Comparison of ENCODE assay signal across 20 cellular contexts in the genomic region with DNA sequence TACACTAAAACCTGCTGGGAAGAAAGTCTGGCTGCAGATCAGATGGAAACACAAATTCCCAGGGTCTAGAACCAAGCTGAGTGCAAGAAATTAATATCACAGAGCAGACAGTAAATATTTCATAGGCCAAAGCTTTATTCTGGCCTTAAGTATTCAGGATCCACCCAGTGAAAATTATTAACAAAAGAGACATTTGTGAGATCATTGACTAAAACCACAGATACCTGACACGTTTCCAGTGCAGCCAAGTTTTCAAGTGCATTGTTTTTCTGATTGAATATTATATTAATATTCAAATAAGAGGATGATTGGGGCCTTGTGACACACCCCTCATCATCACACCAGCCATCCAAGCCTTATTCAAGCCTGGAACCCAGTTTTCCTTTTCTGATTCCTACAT. TPM values are rescaled to one million over a fixed set of nuclear protein-coding genes. Genes with fewer than 3 reads are reported as not detected.
DNase-seq lines count a peak whose midpoint lies in the region; ATAC-seq, FAIRE-seq and TF ChIP-seq lines count a peak whose summit lies in the region.
"Had no signal": no experiment of that assay in that cellular context is flagged by ENCODE, and none has a peak within 500 bp of the region (broad histone marks: within the 10 kb centered on the region; RNA-seq: fewer than 3 reads in every experiment).

No MANE protein-coding gene starts in this region.

- no peaks in the 10 kb centered on the region for H3K36me3 ChIP-seq in GM12878 (ENCODE audit: control insufficient read depth in 2 of 2, insufficient read depth in 2 of 2, low read length in 1 of 2)
- H3K36me3 ChIP-seq in subcutaneous abdominal adipose tissue (ENCODE audit: control insufficient read depth in 5 of 5, insufficient read depth in 5 of 5, low read length in 5 of 5), result no peaks in the 10 kb centered on the region
- H3K36me3 ChIP-seq: upper lobe of right lung had no signal

- H3K27ac ChIP-seq in GM12878 (ENCODE audit: control insufficient read depth, insufficient read depth) (no peak overlapping the region), subcutaneous abdominal adipose tissue (ENCODE audit: low read depth, low read length) (peak overlapping the region; percentile 18)
- H3K27ac ChIP-seq: dorsolateral prefrontal cortex, RWPE1, upper lobe of right lung had no signal

- H3K4me2 ChIP-seq in GM12878 (ENCODE audit: control insufficient read depth, insufficient read depth), result no peak overlapping the region

- peaks cover 3% of the 10 kb centered on the region; the same call in 1 of the 2 replicates for H3K79me2 ChIP-seq in GM12878 (ENCODE audit: control insufficient read depth, insufficient read depth, low read length)

- peaks cover 7% of the 10 kb centered on the region; the same call in 1 of the 2 replicates for H3K4me1 ChIP-seq in GM12878 (ENCODE audit: control insufficient read depth, insufficient read depth, low read length)
- H3K4me1 ChIP-seq in subcutaneous abdominal adipose tissue (ENCODE audit: control insufficient read depth in 5 of 5, insufficient read depth in 5 of 5, low read length in 5 of 5), result peaks cover 0 to 25% (median 0%) of the 10 kb centered on the region in 5 donors
- H3K4me1 ChIP-seq: upper lobe of right lung had no signal

- no peak overlapping the region for H3K9ac ChIP-seq in GM12878 (ENCODE audit: control insufficient read depth, insufficient read depth, low read length)
- H3K9ac ChIP-seq in subcutaneous abdominal adipose tissue (ENCODE audit: low read length in 5 of 5), result no peak overlapping the region

- intact Hi-C loops in GM12878 (cut with micrococcal nuclease; ENCODE audit: unreplicated experiment), result no loop called here

- H3K4me3 ChIP-seq in GM12878, result no peak overlapping the region
- no peak overlapping the region for H3K4me3 ChIP-seq in subcutaneous abdominal adipose tissue (ENCODE audit: low read depth in 1 of 5, low read length in 5 of 5)
- H3K4me3 ChIP-seq: dorsolateral prefrontal cortex, upper lobe of right lung had no signal

- H2AFZ ChIP-seq in GM12878 (ENCODE audit: control insufficient read depth, low read depth, low read length), result no peak overlapping the region

- no peak for TF ChIP-seq CTCF in GM12878 (IDR thresholded peaks at IDR 0.05 in 2 of 3, conservative IDR thresholded peaks at IDR 0.05 in 1 of 3; ENCODE audit: control insufficient read depth in 2 of 3, extremely low read depth in 1 of 3, insufficient read depth in 1 of 3, low read depth in 3 of 3, low read length in 3 of 3)

- no peak for FAIRE-seq in GM12878 (lab: Jason Lieb, UNC)

- peak; percentile 59 for ATAC-seq in GM21381 (IDR thresholded peaks at IDR 0.05; ENCODE audit: unreplicated experiment)
- ATAC-seq in HG03108 (IDR thresholded peaks at IDR 0.05; ENCODE audit: unreplicated experiment), result peak; percentile 63
- ATAC-seq in GM12878, result peak; percentile 49
- no peak for ATAC-seq in GM21723 (IDR thresholded peaks at IDR 0.05; ENCODE audit: unreplicated experiment)
- ATAC-seq: upper lobe of right lung had no signal

- TF ChIP-seq EP300 in GM12878 (IDR thresholded peaks at IDR 0.05; ENCODE audit: borderline replicate concordance in 1 of 2, control insufficient read depth in 1 of 2, low read depth in 2 of 2, low read length in 2 of 2), result no peak

- no peak for TF ChIP-seq RAD21 in GM12878 (IDR thresholded peaks at IDR 0.05; ENCODE audit: insufficient read depth, low read depth, low read length)

- RAD21 ChIA-PET in GM12878 (lab: Charles Lee; ENCODE audit: unreplicated experiment), result interaction anchor here (1.2 kb wide), 1 partner anchor 10 kb away, joined by 4 read pairs; a partner anchor contains a TSS

- TF ChIP-seq POLR2A in GM12878 (IDR thresholded peaks at IDR 0.05; ENCODE audit: low read depth, low read length), result no peak

- BruUV-seq in GM12878 (replicated peaks; lab: Mats Ljungman, UMichigan), result no TSS peak

- H3K9me3 ChIP-seq in GM12878 (replicated peaks; ENCODE audit: control insufficient read depth, insufficient read depth, low read length), result no peaks in the 10 kb centered on the region
- H3K9me3 ChIP-seq in subcutaneous abdominal adipose tissue (ENCODE audit: control insufficient read depth in 5 of 5, low read length in 5 of 5), result no peaks in the 10 kb centered on the region
- H3K9me3 ChIP-seq: upper lobe of right lung had no signal

- no peaks in the 10 kb centered on the region for H3K27me3 ChIP-seq in GM12878 (replicated peaks in 1 of 2; ENCODE audit: control insufficient read depth in 2 of 2, insufficient read depth in 2 of 2, low read length in 1 of 2)
- H3K27me3 ChIP-seq in subcutaneous abdominal adipose tissue (ENCODE audit: control insufficient read depth in 5 of 5, insufficient read depth in 4 of 5, low read length in 5 of 5), result no peaks in the 10 kb centered on the region
- H3K27me3 ChIP-seq: dorsolateral prefrontal cortex, upper lobe of right lung had no signal

- in situ Hi-C loops in GM12878 (cut with MboI), result loop anchor here (25.0 kb wide), 1 partner anchor 751 kb away; a partner anchor contains a TSS

- DNase-seq in GM12878 (ENCODE audit: low read depth, low spot score), result no peak
- no peak for DNase-seq in DMS153 (lab: John Stamatoyannopoulos, UW)
- DNase-seq in activated T-cell treated with anti-CD3 and anti-CD28 coated beads, Interleukin-2, amount 50 U/mL, for 1 hour, result no peak
- DNase-seq: activated naive CD4-positive, alpha-beta T cell treated with anti-CD3 and anti-CD28 coated beads, Interleukin-2, amount 50 U/mL, for 16 hours; activated T-cell treated with anti-CD3 and anti-CD28 coated beads, Interleukin-2, amount 50 U/mL, for 48 hours; anterior cingulate cortex; Calu3; dorsolateral prefrontal cortex; hypothalamus; islet precursor cell; NCI-H1436 treated with DMSO at 0.1 percent for 48 hours; NCI-H2171; NCI-H526; stimulated activated CD4-positive, alpha-beta T cell treated with anti-CD3 and anti-CD28 coated beads, Interleukin-12 subunit alpha, Interleukin-12 subunit beta, amount 100 ng/mL, for 4 hours; upper lobe of right lung had no signal

- CTCF ChIA-PET in GM12878 (lab: Yijun Ruan, JAX), result interaction anchor here (0.9 to 1.4 kb wide), 4 partner anchors 23 to 324 kb away, joined by 3 to 7 read pairs (median 4); no protein-coding TSS in a partner anchor

- H4K20me1 ChIP-seq in GM12878 (ENCODE audit: control insufficient read depth, insufficient read depth), result no peaks in the 10 kb centered on the region

- POLR2A ChIA-PET in GM12878 (lab: Charles Lee), result interaction anchor here (0.6 to 0.7 kb wide), 3 partner anchors 26 to 158 kb away, joined by 3 to 4 read pairs (median 4); no protein-coding TSS in a partner anchor

- SMC1A ChIA-PET in GM12878 (lab: Charles Lee; ENCODE audit: uncharacterized antibody, unreplicated experiment), result interaction anchor here (0.5 to 1.2 kb wide), 9 partner anchors 9 to 1080 kb away, joined by 3 to 5 read pairs (median 3); no protein-coding TSS in a partner anchor

- 0% methylated on average over 1 of the region's 1 CpG for WGBS in GM12878 (ENCODE audit: insufficient coverage, insufficient replicate concordance, low lambda C conversion rate, missing lambda C conversion rate)

TF ChIP-seq in GM12878, 131 proteins besides CTCF, POLR2A, EP300 and RAD21:
- TF ChIP-seq CBX3 (IDR thresholded peaks at IDR 0.05; ENCODE audit: borderline replicate concordance, low read depth) (no peak), RB1 (IDR thresholded peaks at IDR 0.05; ENCODE audit: borderline replicate concordance) (no peak), HDGF (IDR thresholded peaks at IDR 0.05) (no peak), RUNX3 (IDR thresholded peaks at IDR 0.05; ENCODE audit: low read length) (peak; percentile 15; the same call in 1 of the 2 replicates), MXI1 (IDR thresholded peaks at IDR 0.05; ENCODE audit: low read depth, low read length) (no peak), STAT1 (conservative IDR thresholded peaks at IDR 0.05) (no peak), NR2F1 (conservative IDR thresholded peaks at IDR 0.05) (no peak), IKZF1 (conservative IDR thresholded peaks at IDR 0.05) (0 out of 2 replicates have a peak, but pooled peaks have one; percentile 16), BHLHE40 (IDR thresholded peaks at IDR 0.05; ENCODE audit: borderline replicate concordance in 1 of 2, low read depth in 2 of 2, low read length in 1 of 2) (peak; percentile 16 to 30; a peak in 1 of 4 replicates), ATF7 (IDR thresholded peaks at IDR 0.05; ENCODE audit: low read depth) (peak; percentile 52; the same call in 1 of the 2 replicates), CHD2 (IDR thresholded peaks at IDR 0.05; ENCODE audit: borderline replicate concordance, low read depth, low read length) (no peak), NFIC (IDR thresholded peaks at IDR 0.05; ENCODE audit: low read depth, low read length) (no peak), YY1 (IDR thresholded peaks at IDR 0.05; ENCODE audit: low read depth, low read length) (no peak), KDM1A (IDR thresholded peaks at IDR 0.05; ENCODE audit: borderline replicate concordance) (no peak)

RNA-seq across cellular contexts. Expression of a gene that starts 10.3 kb away (rescaled TPM):
- total RNA-seq in GM12878 (2013; cell fraction: nucleolus; rRNA removed), result 35.4 and 37.7 TPM in 2 replicates
- 3.9 and 5.6 TPM in 2 replicates for total RNA-seq in GM12878 (2014; rRNA removed)
- 7.7 and 8.7 TPM in 2 replicates for total RNA-seq in GM12878 (2014; rRNA removed; fragmentation: Illumina TruSeq; extraction: Trizol)
- total RNA-seq in GM12878 (2021), result 9.4 and 13.7 TPM in 2 replicates
- polyA plus RNA-seq in GM12878 (2011; ENCODE audit: low read depth), result 3.8 TPM
- 33.5 and 34.6 TPM in 2 replicates for polyA plus RNA-seq in GM12878 (2011; rRNA removed)
- 12.1 and 12.4 TPM in 2 replicates for polyA plus RNA-seq in GM12878 (2011; cell fraction: cytosol; rRNA removed)
- polyA plus RNA-seq in GM12878 (2011; cell fraction: nucleus; rRNA removed), result 10.1 and 11.9 TPM in 2 replicates
- 7.9 and 10.6 TPM in 2 replicates for polyA plus RNA-seq in GM12878 (2012)
- 11.8 and 15.0 TPM in 2 replicates for polyA plus RNA-seq in GM12878 (2014; fragmentation: Illumina TruSeq; extraction: Trizol)
- 1 to 10 TPM; 6.3 to 8.5 TPM for polyA plus RNA-seq in GM12878 (2014; fragmentation: Nextera tagmentation; extraction: Ambion mirVana)
- polyA plus RNA-seq in GM12878 (2014; rRNA removed), result 8.0 and 9.1 TPM in 2 replicates
- polyA plus RNA-seq in GM12878 (2016; fragmentation: Nextera tagmentation; extraction: Ambion mirVana), result 1 to 10 TPM; 6.0 to 6.8 TPM
- polyA minus RNA-seq in GM12878 (2011; rRNA and poly(A)+ RNA removed), result 21.8 and 25.9 TPM in 2 replicates
- 5.1 and 5.5 TPM in 2 replicates for polyA minus RNA-seq in GM12878 (2011; cell fraction: cytosol; rRNA and poly(A)+ RNA removed)
- 4.7 and 14.1 TPM in 2 replicates for polyA minus RNA-seq in GM12878 (2011; cell fraction: nucleus; rRNA and poly(A)+ RNA removed)
